8 cellular contexts compared by ENCODE assay signal in the genomic region with DNA sequence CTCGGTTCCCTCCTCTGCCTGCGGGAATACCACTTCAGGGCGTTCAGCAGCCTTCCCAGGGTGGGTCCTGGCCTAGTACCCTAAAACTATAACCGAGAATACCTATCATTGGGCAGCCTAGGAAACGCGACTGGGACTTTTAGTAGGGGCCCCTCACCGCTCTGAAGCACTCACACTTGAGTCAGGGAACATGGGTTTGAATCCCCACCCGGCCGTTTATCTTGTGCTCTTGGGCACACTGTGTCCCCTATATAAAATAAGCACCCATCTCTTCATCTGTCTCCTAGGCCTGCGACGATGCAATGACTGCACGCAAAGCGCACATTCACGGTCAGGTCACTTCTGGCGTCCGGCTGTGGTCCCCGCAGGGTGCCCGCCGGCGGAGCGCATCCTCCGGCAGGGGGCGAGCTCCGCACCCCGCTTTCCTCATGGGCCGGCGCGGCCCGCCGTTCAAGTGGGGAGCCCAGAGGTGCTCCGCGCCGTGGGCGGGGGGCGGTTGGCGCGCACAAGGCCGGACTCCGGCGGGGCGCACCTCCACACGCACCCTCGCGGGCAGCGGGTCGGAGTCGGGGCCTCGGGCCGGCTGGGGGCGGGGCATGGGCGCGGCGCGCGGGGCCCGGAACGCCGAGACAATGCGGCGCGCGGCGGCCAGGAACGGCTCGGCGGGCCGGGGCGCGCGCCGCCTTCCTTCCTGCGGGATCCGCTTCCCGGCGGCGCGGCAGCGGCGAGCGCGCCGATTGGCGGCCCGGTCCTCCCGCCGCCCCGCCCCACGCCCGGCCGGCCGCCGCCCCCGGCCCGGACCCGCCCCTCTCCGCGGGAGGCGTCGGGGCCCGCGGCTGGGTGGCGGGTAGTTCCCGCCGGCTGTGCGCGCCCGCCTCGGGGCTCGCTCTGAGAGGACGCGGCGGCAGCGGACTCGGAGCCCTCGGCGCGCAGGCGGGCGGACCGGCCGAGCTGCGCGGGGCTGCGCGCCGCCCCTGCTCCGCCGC. TPM values are rescaled to one million over a fixed set of nuclear protein-coding genes. Genes with fewer than 3 reads are reported as not detected.
DNase-seq lines count a peak whose midpoint lies in the region; ATAC-seq and TF ChIP-seq lines count a peak whose summit lies in the region.

A gene (plus strand): TSS at position 850 of the 986 bp plus-strand sequence. CDS start 293 bp downstream, outside the sequence.

- POLR2A ChIA-PET in activated naive CD8-positive, alpha-beta T cell treated with anti-CD3 and anti-CD28 coated beads, Interleukin-2, amount 10 ng/mL, durations not matched to agents 7 days and 5 days (lab: Charles Lee) = no interaction called here

- peak; percentile 61 for ATAC-seq in GM18907 (IDR thresholded peaks at IDR 0.05; ENCODE audit: unreplicated experiment)
- peak; percentile 65 for ATAC-seq in HG03521 (IDR thresholded peaks at IDR 0.05; ENCODE audit: unreplicated experiment)
- peak; percentile 62 for ATAC-seq in activated naive CD8-positive, alpha-beta T cell treated with anti-CD3 and anti-CD28 coated beads, Interleukin-2, amount 10 ng/mL, durations not matched to agents 7 days and 5 days (ENCODE audit: low read depth)
- peak; percentile 78 for ATAC-seq in Right ventricle myocardium inferior

- H3K4me3 Mint-ChIP-seq in activated naive CD8-positive, alpha-beta T cell treated with anti-CD3 and anti-CD28 coated beads, Interleukin-2, amount 10 ng/mL, durations not matched to agents 7 days and 5 days = peak within 1 kb of the TSS; percentile 61

- no peak within 1 kb of the TSS for H3K27ac Mint-ChIP-seq in activated naive CD8-positive, alpha-beta T cell treated with anti-CD3 and anti-CD28 coated beads, Interleukin-2, amount 10 ng/mL, durations not matched to agents 7 days and 5 days

- DNase-seq in Ammon's horn (ENCODE audit: low spot score) (peak; percentile 71), NT2/D1 (ENCODE audit: low read depth, low spot score) (peak; percentile 46), Right ventricle myocardium inferior (ENCODE audit: missing footprints) (peak; percentile 91), nucleus accumbens (lab: John Stamatoyannopoulos, UW) (peak in 43 of 56 donors; percentile 21 to 84 (median 66)), uterus (peak; percentile 71 to 79)
- DNase-seq in activated naive CD8-positive, alpha-beta T cell treated with anti-CD3 and anti-CD28 coated beads, Interleukin-2, amount 10 ng/mL, durations not matched to agents 7 days and 5 days = peak; percentile 71

- peaks cover 2% of the 10 kb centered on the region for H3K4me1 Mint-ChIP-seq in activated naive CD8-positive, alpha-beta T cell treated with anti-CD3 and anti-CD28 coated beads, Interleukin-2, amount 10 ng/mL, durations not matched to agents 7 days and 5 days

- H3K36me3 Mint-ChIP-seq in activated naive CD8-positive, alpha-beta T cell treated with anti-CD3 and anti-CD28 coated beads, Interleukin-2, amount 10 ng/mL, durations not matched to agents 7 days and 5 days = no peaks in the 10 kb centered on the region

- H3K27ac ChIP-seq in uterus = peak within 1 kb of the TSS; percentile 85 to 94

- TF ChIP-seq POLR2A in uterus (IDR thresholded peaks at IDR 0.05) = peak; percentile 36 to 51

- peak within 1 kb of the TSS; percentile 87 for H3K9ac ChIP-seq in NT2/D1 (ENCODE audit: insufficient read length, low read depth)

- H3K4me3 ChIP-seq in NT2/D1 (ENCODE audit: insufficient read length, low read depth) (peak within 1 kb of the TSS; percentile 64), uterus (peak within 1 kb of the TSS; percentile 54 to 84)

- peak; percentile 85 to 94 (median 90) for TF ChIP-seq CTCF in uterus (IDR thresholded peaks at IDR 0.05)

- peaks cover 36% of the 10 kb centered on the region for H3K27me3 ChIP-seq in NT2/D1 (ENCODE audit: insufficient read depth, insufficient read length)
- H3K27me3 ChIP-seq in uterus = no peaks in the 10 kb centered on the region

- H3K4me1 ChIP-seq in NT2/D1 (ENCODE audit: insufficient read depth, insufficient read length) (no peaks in the 10 kb centered on the region), uterus (peaks cover 3% of the 10 kb centered on the region in 2 donors)

- peaks cover 51% of the 10 kb centered on the region for H3K27me3 Mint-ChIP-seq in activated naive CD8-positive, alpha-beta T cell treated with anti-CD3 and anti-CD28 coated beads, Interleukin-2, amount 10 ng/mL, durations not matched to agents 7 days and 5 days

- intact Hi-C loops in Right ventricle myocardium inferior (cut with DNase I) = loop anchor here (2.0 to 5.0 kb wide), 4 partner anchors 56 to 217 kb away; a partner anchor contains a TSS
- intact Hi-C loops in uterus (cut with DNase I; ENCODE audit: low total_unique reads) = loop anchor here (10.0 kb wide), 2 partner anchors 61 to 109 kb away; no protein-coding TSS in a partner anchor

- H3K9me3 ChIP-seq in NT2/D1 (ENCODE audit: insufficient read depth, low read length) = no peaks in the 10 kb centered on the region
- H3K9me3 ChIP-seq in uterus = no peaks in the 10 kb centered on the region

- no peaks in the 10 kb centered on the region for H3K9me3 Mint-ChIP-seq in activated naive CD8-positive, alpha-beta T cell treated with anti-CD3 and anti-CD28 coated beads, Interleukin-2, amount 10 ng/mL, durations not matched to agents 7 days and 5 days

- H3K36me3 ChIP-seq in NT2/D1 (ENCODE audit: insufficient read depth, insufficient read length, low read length) (no peaks in the 10 kb centered on the region), uterus (no peaks in the 10 kb centered on the region)

RNA-seq across cellular contexts. Expression of the gene that starts here (rescaled TPM):
- total RNA-seq in activated naive CD8-positive, alpha-beta T cell treated with anti-CD3 and anti-CD28 coated beads, Interleukin-2, amount 10 ng/mL, durations not matched to agents 7 days and 5 days = not detected
- total RNA-seq in Right ventricle myocardium inferior (12.9 TPM), uterus (10 to 100 TPM; 24.3 to 55.5 (median 31.3) TPM)

Comparison
In these comparisons a context has a peak if more than half of its experiments do, and no peak if none do; other contexts are left out.
1. Peak in every context shown above with its lines: DNase-seq, ATAC-seq, H3K4me3 ChIP-seq and H3K27ac ChIP-seq.
2. RNA of the gene that starts here (total RNA-seq): 24.3 to 55.5 TPM in uterus and 12.9 TPM in Right ventricle myocardium inferior (single experiment); not detected in activated naive CD8-positive, alpha-beta T cell treated with anti-CD3 and anti-CD28 coated beads, Interleukin-2, amount 10 ng/mL, durations not matched to agents 7 days and 5 days; every median in the first group is over 10 times any median in the second.
3. Peak in DNase-seq and ATAC-seq in activated naive CD8-positive, alpha-beta T cell treated with anti-CD3 and anti-CD28 coated beads, Interleukin-2, amount 10 ng/mL, durations not matched to agents 7 days and 5 days; RNA of the gene not detected or under 1 TPM.